In genomic region chr20:2618815-2619214, GRCh38 we compare ENCODE assay signal across 30 cellular contexts.
"Had no signal": no experiment of that assay in that cellular context is flagged by ENCODE, and none has a peak within 500 bp of the region (broad histone marks: within the 10 kb centered on the region; RNA-seq: fewer than 3 reads in every experiment).

No MANE protein-coding gene starts in this region.

- H3K27me3 ChIP-seq: body of pancreas, gastrocnemius medialis had no signal

- H3K36me3 ChIP-seq: esophagus muscularis mucosa, gastrocnemius medialis had no signal

- H3K27ac Mint-ChIP-seq: activated CD4-positive, alpha-beta memory T cell treated with anti-CD3 and anti-CD28 coated beads, Interleukin-2, amount 10 ng/mL, durations not matched to agents 7 days and 5 days; activated CD4-positive, alpha-beta T cell treated with anti-CD3 and anti-CD28 coated beads for 36 hours; activated CD4-positive, alpha-beta T cell treated with anti-CD3 and anti-CD28 coated beads, Interleukin-2, amount 10 ng/mL, durations not matched to agents 7 days and 5 days; activated naive CD8-positive, alpha-beta T cell; activated T-cell treated with anti-CD3 and anti-CD28 coated beads, Interleukin-2, amount 50 U/mL, for 24 hours; activated T-helper 17 cell treated with anti-CD3 and anti-CD28 coated beads, Interleukin-2, amount 50 U/mL, for 72 hours; effector memory CD8-positive, alpha-beta T cell had no signal

- H3K9me3 ChIP-seq: body of pancreas, gastrocnemius medialis had no signal

- DNase-seq: activated CD4-positive, alpha-beta memory T cell treated with anti-CD3 and anti-CD28 coated beads, Interleukin-2, amount 10 ng/mL, durations not matched to agents 7 days and 5 days; activated CD4-positive, alpha-beta T cell treated with anti-CD3 and anti-CD28 coated beads for 36 hours; activated CD4-positive, alpha-beta T cell treated with anti-CD3 and anti-CD28 coated beads, Interleukin-2, amount 10 ng/mL, durations not matched to agents 7 days and 5 days; activated CD4-positive, alpha-beta T cell treated with anti-CD3 and anti-CD28 coated beads, Interleukin-2, amount 50 U/mL, for 4 hours; activated CD4-positive, CD25-positive, alpha-beta regulatory T cell; activated CD4-positive, CD25-positive, alpha-beta regulatory T cell treated with anti-CD3 and anti-CD28 coated beads, Interleukin-2, amount 50 U/mL, for 72 hours; activated CD8-positive, alpha-beta memory T cell treated with anti-CD3 and anti-CD28 coated beads, Interleukin-2, amount 50 U/mL, for 48 hours; activated effector memory CD4-positive, alpha-beta T cell treated with Interleukin-2 at 50 U/mL for 16 hours; activated gamma-delta T cell treated with Interleukin-2 at 50 U/mL for 16 hours; activated naive CD4-positive, alpha-beta T cell treated with anti-CD3 and anti-CD28 coated beads, Interleukin-2, amount 50 U/mL, for 16 hours; activated naive CD4-positive, alpha-beta T cell treated with Interleukin-2 at 50 U/mL for 16 hours; activated T-cell treated with anti-CD3 and anti-CD28 coated beads for 4 hours; activated T-cell treated with anti-CD3 and anti-CD28 coated beads, Interleukin-2, amount 50 U/mL, for 24 hours; amniotic stem cell; anterior cingulate cortex; body of pancreas; caudate nucleus; cortex of kidney; dermis blood vessel endothelial cell; effector CD4-positive, alpha-beta T cell; effector memory CD8-positive, alpha-beta T cell; erythroblast; foreskin keratinocyte; gastrocnemius medialis; glutamatergic neuron; T-helper 2 cell had no signal

- H3K27ac ChIP-seq: body of pancreas, esophagus muscularis mucosa, foreskin keratinocyte, gastrocnemius medialis had no signal

- ATAC-seq: activated CD4-positive, alpha-beta T cell treated with anti-CD3 and anti-CD28 coated beads for 36 hours; activated T-helper 17 cell treated with anti-CD3 and anti-CD28 coated beads, Interleukin-2, amount 50 U/mL, for 72 hours; body of pancreas; effector memory CD8-positive, alpha-beta T cell; foreskin keratinocyte; gastrocnemius medialis had no signal

- H3K4me3 ChIP-seq: body of pancreas, esophagus muscularis mucosa, gastrocnemius medialis had no signal

- H3K4me3 Mint-ChIP-seq: activated CD4-positive, alpha-beta memory T cell treated with anti-CD3 and anti-CD28 coated beads, Interleukin-2, amount 10 ng/mL, durations not matched to agents 7 days and 5 days; activated CD4-positive, alpha-beta T cell treated with anti-CD3 and anti-CD28 coated beads for 36 hours; activated CD4-positive, alpha-beta T cell treated with anti-CD3 and anti-CD28 coated beads, Interleukin-2, amount 10 ng/mL, durations not matched to agents 7 days and 5 days; activated naive CD8-positive, alpha-beta T cell; activated T-cell treated with anti-CD3 and anti-CD28 coated beads, Interleukin-2, amount 50 U/mL, for 24 hours; activated T-helper 17 cell treated with anti-CD3 and anti-CD28 coated beads, Interleukin-2, amount 50 U/mL, for 72 hours; effector memory CD8-positive, alpha-beta T cell had no signal

- H3K4me1 ChIP-seq: body of pancreas, esophagus muscularis mucosa, foreskin keratinocyte, gastrocnemius medialis had no signal

- H3K9me3 Mint-ChIP-seq: activated CD4-positive, alpha-beta memory T cell treated with anti-CD3 and anti-CD28 coated beads, Interleukin-2, amount 10 ng/mL, durations not matched to agents 7 days and 5 days; activated CD4-positive, alpha-beta T cell treated with anti-CD3 and anti-CD28 coated beads, Interleukin-2, amount 10 ng/mL, durations not matched to agents 7 days and 5 days; activated T-cell treated with anti-CD3 and anti-CD28 coated beads, Interleukin-2, amount 50 U/mL, for 24 hours; activated T-helper 17 cell treated with anti-CD3 and anti-CD28 coated beads, Interleukin-2, amount 50 U/mL, for 72 hours; effector memory CD8-positive, alpha-beta T cell had no signal

- FAIRE-seq: colon had no signal

- H3K4me1 Mint-ChIP-seq: activated CD4-positive, alpha-beta memory T cell treated with anti-CD3 and anti-CD28 coated beads, Interleukin-2, amount 10 ng/mL, durations not matched to agents 7 days and 5 days; activated CD4-positive, alpha-beta T cell treated with anti-CD3 and anti-CD28 coated beads, Interleukin-2, amount 10 ng/mL, durations not matched to agents 7 days and 5 days; activated T-helper 17 cell treated with anti-CD3 and anti-CD28 coated beads, Interleukin-2, amount 50 U/mL, for 72 hours had no signal
